In the genomic region with DNA sequence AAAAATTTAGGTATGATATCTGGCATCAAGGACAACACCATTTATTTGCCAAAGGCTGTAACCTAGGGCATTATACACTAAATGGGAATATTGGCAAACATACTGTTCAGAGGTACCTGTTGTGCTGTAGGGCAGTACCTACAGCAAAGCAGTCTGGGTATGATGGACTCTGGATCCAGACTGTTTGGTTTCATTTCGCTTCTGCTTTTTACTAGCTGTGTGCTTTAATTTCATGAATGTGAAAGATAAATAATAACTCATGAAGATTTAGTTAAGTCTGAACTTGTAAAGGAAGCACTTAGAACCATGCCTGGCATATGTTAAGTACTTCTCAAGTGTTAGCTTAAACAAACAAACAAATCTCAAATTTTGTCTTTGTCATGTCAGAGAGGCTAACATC, we compare ENCODE assay signal across 10 cellular contexts. TPM values are rescaled to one million over a fixed set of nuclear protein-coding genes. Genes with fewer than 3 reads are reported as not detected.
DNase-seq lines count a peak whose midpoint lies in the region; ATAC-seq and TF ChIP-seq lines count a peak whose summit lies in the region.
"Had no signal": no experiment of that assay in that cellular context is flagged by ENCODE, and none has a peak within 500 bp of the region (broad histone marks: within the 10 kb centered on the region; RNA-seq: fewer than 3 reads in every experiment).

No MANE protein-coding gene starts in this region.

- no peaks in the 10 kb centered on the region for H3K9me2 ChIP-seq in OCI-LY7 (ENCODE audit: insufficient read depth, low read length)

- H3K4me3 ChIP-seq in OCI-LY7 (ENCODE audit: low read depth, low read length, poor library complexity, severe bottlenecking) (no peak overlapping the region), suprapubic skin (no peak overlapping the region)

- peaks cover 37% of the 10 kb centered on the region for H3K4me1 Mint-ChIP-seq in T-helper 1 cell treated with Interleukin-12 subunit alpha and Interleukin-12 subunit beta and Interleukin-4 antibody, amounts not matched to agents 30 μg/mL and 1 μg/mL, for 36 hours (ENCODE audit: low read depth)
- H3K4me1 Mint-ChIP-seq in CD14-positive monocyte, result peaks cover 46% of the 10 kb centered on the region

- H3K27me3 ChIP-seq in suprapubic skin, result no peaks in the 10 kb centered on the region

- no peaks in the 10 kb centered on the region for H3K79me2 ChIP-seq in OCI-LY7 (ENCODE audit: insufficient read depth, low read depth, low read length)

- 73% methylated on average over 1 of the region's 1 CpG for WGBS in suprapubic skin

- no peak for TF ChIP-seq EP300 in suprapubic skin (IDR thresholded peaks at IDR 0.05)

- peaks cover 5% of the 10 kb centered on the region; the same call in 1 of the 2 replicates for H4K20me1 ChIP-seq in OCI-LY7 (ENCODE audit: insufficient read depth, low read length)

- no peaks in the 10 kb centered on the region for H3K36me3 ChIP-seq in OCI-LY7 (ENCODE audit: insufficient read depth, low read length)
- H3K36me3 ChIP-seq in suprapubic skin, result no peaks in the 10 kb centered on the region

- H3K9me3 Mint-ChIP-seq in T-helper 1 cell treated with Interleukin-12 subunit alpha and Interleukin-12 subunit beta and Interleukin-4 antibody, amounts not matched to agents 30 μg/mL and 1 μg/mL, for 36 hours, result no peaks in the 10 kb centered on the region
- H3K9me3 Mint-ChIP-seq in CD14-positive monocyte, result peaks cover 0 to 1% (median 0%) of the 10 kb centered on the region in 7 donors

- POLR2A ChIA-PET in OCI-LY7 (lab: Charles Lee), result interaction anchor here (0.9 kb wide), 2 partner anchors 11 to 22 kb away, joined by 3 read pairs; no protein-coding TSS in a partner anchor

- H3K4me2 ChIP-seq in OCI-LY7 (ENCODE audit: low read length), result peak overlapping the region; percentile 3; the same call in 1 of the 2 replicates

- no peak for TF ChIP-seq POLR2A in suprapubic skin (IDR thresholded peaks at IDR 0.05)

- intact Hi-C loops in OCI-LY7 (cut with micrococcal nuclease; ENCODE audit: unreplicated experiment) (no loop called here), CD14-positive monocyte (cut with micrococcal nuclease) (no loop called here)

- TF ChIP-seq CTCF in OCI-LY7 (conservative IDR thresholded peaks at IDR 0.05; ENCODE audit: low read length), result no peak
- TF ChIP-seq CTCF in suprapubic skin (IDR thresholded peaks at IDR 0.05), result no peak
- no peak for TF ChIP-seq CTCF in CD14-positive monocyte (IDR thresholded peaks at IDR 0.05)
- no peak for TF ChIP-seq CTCF in omental fat pad (IDR thresholded peaks at IDR 0.05)

- peaks cover 64% of the 10 kb centered on the region for H3K4me1 ChIP-seq in OCI-LY7 (ENCODE audit: insufficient read depth, low read length, poor library complexity, severe bottlenecking)
- peaks cover 74% of the 10 kb centered on the region for H3K4me1 ChIP-seq in suprapubic skin

- H3K9me3 ChIP-seq in OCI-LY7 (ENCODE audit: low read length) (no peaks in the 10 kb centered on the region), suprapubic skin (no peaks in the 10 kb centered on the region)

- BruUV-seq in OCI-LY7 (replicated peaks; lab: Mats Ljungman, UMichigan), result no TSS peak

- peaks cover 32% of the 10 kb centered on the region for H3K36me3 Mint-ChIP-seq in T-helper 1 cell treated with Interleukin-12 subunit alpha and Interleukin-12 subunit beta and Interleukin-4 antibody, amounts not matched to agents 30 μg/mL and 1 μg/mL, for 36 hours (ENCODE audit: low read depth)
- H3K36me3 Mint-ChIP-seq in CD14-positive monocyte, result peaks cover 3 to 14% of the 10 kb centered on the region in 2 donors

- ATAC-seq in left lobe of liver (peak; percentile 72), HG03571 (IDR thresholded peaks at IDR 0.05; ENCODE audit: unreplicated experiment) (no peak), omental fat pad (ENCODE audit: low FRiP score) (no peak)

- H3K27me3 Mint-ChIP-seq in T-helper 1 cell treated with Interleukin-12 subunit alpha and Interleukin-12 subunit beta and Interleukin-4 antibody, amounts not matched to agents 30 μg/mL and 1 μg/mL, for 36 hours (ENCODE audit: low read depth), result no peaks in the 10 kb centered on the region
- peaks cover 0 to 1% (median 0%) of the 10 kb centered on the region in 3 donors for H3K27me3 Mint-ChIP-seq in CD14-positive monocyte (ENCODE audit: low read depth in 3 of 3)

- DNase-seq in T-helper 1 cell (no peak), OCI-LY7 (ENCODE audit: low spot score) (no peak), left lobe of liver (ENCODE audit: low spot score) (no peak), suprapubic skin (ENCODE audit: low spot score in 2 of 2) (no peak), CD14-positive monocyte (ENCODE audit: low spot score) (no peak), omental fat pad (ENCODE audit: low spot score) (no peak)
- DNase-seq: Karpas-422, NCI-H446 treated with DMSO at 0.1 percent for 48 hours had no signal

- CTCF ChIA-PET in OCI-LY7 (lab: Charles Lee; ENCODE audit: unreplicated experiment), result no interaction called here

- H3K27ac Mint-ChIP-seq in T-helper 1 cell treated with Interleukin-12 subunit alpha and Interleukin-12 subunit beta and Interleukin-4 antibody, amounts not matched to agents 30 μg/mL and 1 μg/mL, for 36 hours, result peak overlapping the region; percentile 70
- H3K27ac Mint-ChIP-seq in CD14-positive monocyte, result peak overlapping the region in 1 of 7 donors; percentile 14

- no peak overlapping the region for H3K27ac ChIP-seq in OCI-LY7 (ENCODE audit: low read depth, low read length, poor library complexity, severe bottlenecking)
- H3K27ac ChIP-seq in suprapubic skin, result peak overlapping the region; percentile 47

- H2AFZ ChIP-seq in OCI-LY7 (ENCODE audit: low read length), result no peak overlapping the region

- no peak overlapping the region for H3K4me3 Mint-ChIP-seq in T-helper 1 cell treated with Interleukin-12 subunit alpha and Interleukin-12 subunit beta and Interleukin-4 antibody, amounts not matched to agents 30 μg/mL and 1 μg/mL, for 36 hours
- H3K4me3 Mint-ChIP-seq in CD14-positive monocyte, result no peak overlapping the region

RNA-seq across cellular contexts. Expression of gene SLC38A2, which starts 17.7 kb away (rescaled TPM):
- total RNA-seq in OCI-LY7 (2014; rRNA removed; shearing (Covaris generic)), result 66.2 and 70.5 TPM in 2 replicates
- total RNA-seq in OCI-LY7 (2022) (93.5 and 107 TPM in 2 replicates), left lobe of liver (82.2 TPM), suprapubic skin (1,000 to 10,000 TPM in 1 of 4 donors, 100 to 1,000 TPM in 3; 632 to 1,386 (median 819) TPM), omental fat pad (100 to 1,000 TPM; 379 to 669 (median 479) TPM)
- polyA plus RNA-seq in CD14-positive monocyte, result 10 to 100 TPM; 33.8 to 48.7 TPM
